ENCODE assay signal across 12 cellular contexts in the genomic region with DNA sequence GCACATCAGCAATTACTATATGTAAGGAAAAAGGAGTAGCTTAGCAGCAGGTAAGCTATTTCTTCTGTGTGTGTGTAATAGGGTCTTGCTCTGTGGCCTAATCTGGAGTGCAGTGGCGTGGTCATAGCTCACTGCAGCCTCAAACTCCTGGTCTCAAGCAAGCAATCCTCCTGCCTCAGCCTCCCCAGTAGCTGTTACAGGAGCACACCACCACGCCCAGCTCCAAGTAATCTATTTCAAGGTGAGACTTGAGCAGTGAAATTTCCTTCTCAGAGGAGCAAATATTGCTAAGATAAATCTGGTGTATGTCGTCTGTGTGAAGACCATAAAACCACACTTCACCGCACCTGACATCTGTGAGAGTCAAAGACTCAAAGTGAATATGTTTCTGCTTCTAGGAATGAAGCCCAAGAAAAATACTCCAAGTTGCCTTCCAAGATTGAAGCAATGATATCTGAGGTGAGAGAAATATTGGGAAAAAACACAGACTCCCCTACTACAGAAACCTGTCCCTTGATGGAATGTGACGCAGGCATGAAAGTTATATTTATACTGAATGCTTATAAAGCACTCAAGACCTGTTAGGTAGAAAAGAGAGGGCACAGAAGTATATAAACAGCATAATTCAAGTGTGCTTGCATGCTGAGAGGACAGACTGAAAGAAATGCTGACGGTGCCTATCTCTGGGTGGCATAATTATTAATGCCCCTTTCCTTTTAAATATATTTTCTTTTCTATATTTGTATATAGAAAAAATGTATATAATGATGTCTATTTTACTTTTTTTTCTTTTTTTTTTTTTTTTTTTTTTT. TPM values are rescaled to one million over a fixed set of nuclear protein-coding genes. Genes with fewer than 3 reads are reported as not detected.
A peak's percentile ranks its signal among the peaks of the same experiment; 100 is the strongest.
DNase-seq lines count a peak whose midpoint lies in the region; ATAC-seq, FAIRE-seq and TF ChIP-seq lines count a peak whose summit lies in the region.
"Had no signal": no experiment of that assay in that cellular context is flagged by ENCODE, and none has a peak within 500 bp of the region (broad histone marks: within the 10 kb centered on the region; RNA-seq: fewer than 3 reads in every experiment).

No MANE protein-coding gene starts in this region.

- H3K27ac ChIP-seq in Karpas-422 (ENCODE audit: low read length), result peak overlapping the region; percentile 96
- H3K27ac ChIP-seq in GM12878 (ENCODE audit: control insufficient read depth, insufficient read depth), result peak overlapping the region; percentile 86
- H3K27ac ChIP-seq in heart right ventricle, result peak overlapping the region in 1 of 10 donors; percentile 93
- H3K27ac ChIP-seq: RWPE1 had no signal

- H3K4me3 ChIP-seq in Karpas-422 (ENCODE audit: low read length) (peak overlapping the region; percentile 58), GM12878 (peak overlapping the region; percentile 76), heart right ventricle (peak overlapping the region in 1 of 10 donors; percentile 29)
- H3K4me3 ChIP-seq: lung had no signal

- peak overlapping the region; percentile 2 for H3K4me3 Mint-ChIP-seq in activated T-cell treated with anti-CD3 and anti-CD28 coated beads, Interleukin-2, amount 50 U/mL, for 24 hours
- H3K4me3 Mint-ChIP-seq in stimulated activated memory B cell treated with anti-CD40 and anti-IgM and Interleukin-4, amounts not matched to agents 10 μg/mL and 1 μg/mL and 100 μg/mL, for 72 hours, result peak overlapping the region; percentile 77

- ATAC-seq in GM12878 (peak; percentile 0), heart right ventricle (no peak)
- ATAC-seq in stimulated activated memory B cell treated with anti-CD40 and anti-IgM and Interleukin-4, amounts not matched to agents 10 μg/mL and 1 μg/mL and 100 μg/mL, for 72 hours, result no peak

- SMC1A ChIA-PET in GM12878 (lab: Charles Lee; ENCODE audit: uncharacterized antibody, unreplicated experiment), result interaction anchor here (0.5 to 16.7 kb wide), 31 partner anchors 9 to 315 kb away, joined by 3 to 397 read pairs (median 5); a partner anchor contains a TSS

- no peak for TF ChIP-seq EP300 in GM12878 (IDR thresholded peaks at IDR 0.05; ENCODE audit: borderline replicate concordance in 1 of 2, control insufficient read depth in 1 of 2, low read depth in 2 of 2, low read length in 2 of 2)

- CTCF ChIA-PET in GM12878 (lab: Yijun Ruan, JAX), result interaction anchor here (0.7 to 17.2 kb wide), 12 partner anchors 17 to 315 kb away, joined by 3 to 244 read pairs (median 4); a partner anchor contains a TSS

- H3K36me3 ChIP-seq in Karpas-422 (ENCODE audit: insufficient read depth, low read length) (no peaks in the 10 kb centered on the region), GM12878 (ENCODE audit: control insufficient read depth in 2 of 2, insufficient read depth in 2 of 2, low read length in 1 of 2) (no peaks in the 10 kb centered on the region; a peak in 1 of 4 replicates), heart right ventricle (no peaks in the 10 kb centered on the region)

- FAIRE-seq in GM12878 (lab: Jason Lieb, UNC), result no peak
- FAIRE-seq in urothelium cell line (lab: Jason Lieb, UNC), result no peak

- intact Hi-C loops in GM12878 (cut with micrococcal nuclease; ENCODE audit: unreplicated experiment) (loop anchor here (1.0 to 10.0 kb wide), 6 partner anchors 19 to 459 kb away; a partner anchor contains a TSS), heart right ventricle (cut with DNase I) (no loop called here)

- no peaks in the 10 kb centered on the region for H3K27me3 Mint-ChIP-seq in activated T-cell treated with anti-CD3 and anti-CD28 coated beads, Interleukin-2, amount 50 U/mL, for 24 hours
- no peaks in the 10 kb centered on the region for H3K27me3 Mint-ChIP-seq in stimulated activated memory B cell treated with anti-CD40 and anti-IgM and Interleukin-4, amounts not matched to agents 10 μg/mL and 1 μg/mL and 100 μg/mL, for 72 hours

- 18% methylated on average over 6 of the region's 6 CpGs for WGBS in GM12878 (ENCODE audit: insufficient coverage, insufficient replicate concordance, low lambda C conversion rate, missing lambda C conversion rate)
- 79 to 84% methylated on average over 6 of the region's 6 CpGs for WGBS in heart right ventricle, 2 donors

- no peaks in the 10 kb centered on the region for H4K20me1 ChIP-seq in Karpas-422 (ENCODE audit: insufficient read depth, low read depth, low read length)
- no peaks in the 10 kb centered on the region for H4K20me1 ChIP-seq in GM12878 (ENCODE audit: control insufficient read depth, insufficient read depth)

- H3K9ac ChIP-seq in Karpas-422 (ENCODE audit: low read length) (peak overlapping the region; percentile 66), GM12878 (ENCODE audit: control insufficient read depth, insufficient read depth, low read length) (peak overlapping the region; percentile 78)

- no peaks in the 10 kb centered on the region for H3K9me3 ChIP-seq in Karpas-422 (ENCODE audit: low read length)
- H3K9me3 ChIP-seq in GM12878 (replicated peaks; ENCODE audit: control insufficient read depth, insufficient read depth, low read length), result no peaks in the 10 kb centered on the region
- no peaks in the 10 kb centered on the region for H3K9me3 ChIP-seq in heart right ventricle

- no peak for TF ChIP-seq POLR2A in GM12878 (IDR thresholded peaks at IDR 0.05; ENCODE audit: low read depth, low read length)

- BruUV-seq in GM12878 (replicated peaks; lab: Mats Ljungman, UMichigan), result TSS peak; percentile 91

- H3K79me2 ChIP-seq in Karpas-422 (ENCODE audit: low read length) (no peaks in the 10 kb centered on the region), GM12878 (ENCODE audit: control insufficient read depth, insufficient read depth, low read length) (peaks cover 26% of the 10 kb centered on the region)

- DNase-seq in activated T-cell treated with anti-CD3 and anti-CD28 coated beads, Interleukin-2, amount 50 U/mL, for 24 hours, result no peak
- no peak for DNase-seq in activated T-cell treated with anti-CD3 and anti-CD28 coated beads, Interleukin-2, amount 50 U/mL, for 1 hour
- DNase-seq in Karpas-422 (peak; percentile 82), GM12878 (ENCODE audit: low read depth, low spot score) (no peak), urothelium cell line (ENCODE audit: low spot score) (no peak), heart right ventricle (no peak)
- no peak for DNase-seq in stimulated activated CD4-positive, alpha-beta T cell treated with anti-CD3 and anti-CD28 coated beads, Interleukin-4, amount 100 ng/mL, for 1 hour
- DNase-seq: ACHN, NCI-H1436 had no signal

- POLR2A ChIA-PET in GM12878 (lab: Charles Lee), result interaction anchor here (0.6 to 10.5 kb wide), 16 partner anchors 9 to 226 kb away, joined by 3 to 199 read pairs (median 4); a partner anchor contains a TSS

- RAD21 ChIA-PET in GM12878 (lab: Charles Lee; ENCODE audit: unreplicated experiment), result interaction anchor here (0.6 to 17.3 kb wide), 23 partner anchors 17 to 457 kb away, joined by 3 to 413 read pairs (median 6); a partner anchor contains a TSS

- peaks cover 61% of the 10 kb centered on the region for H3K4me1 Mint-ChIP-seq in activated T-cell treated with anti-CD3 and anti-CD28 coated beads, Interleukin-2, amount 50 U/mL, for 24 hours (ENCODE audit: low read depth)
- peaks cover 93% of the 10 kb centered on the region for H3K4me1 Mint-ChIP-seq in stimulated activated memory B cell treated with anti-CD40 and anti-IgM and Interleukin-4, amounts not matched to agents 10 μg/mL and 1 μg/mL and 100 μg/mL, for 72 hours

- no peaks in the 10 kb centered on the region for H3K9me2 ChIP-seq in Karpas-422 (replicated peaks; ENCODE audit: insufficient read depth, low read length)

- in situ Hi-C loops in GM12878 (cut with MboI), result loop anchor here (10.0 kb wide), 1 partner anchor 459 kb away; a partner anchor contains a TSS

- H3K27me3 ChIP-seq in Karpas-422 (ENCODE audit: low read length), result peaks cover 4% of the 10 kb centered on the region; the same call in 1 of the 2 replicates
- no peaks in the 10 kb centered on the region for H3K27me3 ChIP-seq in GM12878 (replicated peaks in 1 of 2; ENCODE audit: control insufficient read depth in 2 of 2, insufficient read depth in 2 of 2, low read length in 1 of 2)
- no peaks in the 10 kb centered on the region for H3K27me3 ChIP-seq in heart right ventricle

- H3K36me3 Mint-ChIP-seq in activated T-cell treated with anti-CD3 and anti-CD28 coated beads, Interleukin-2, amount 50 U/mL, for 24 hours (ENCODE audit: low read depth), result peaks cover 16% of the 10 kb centered on the region
- H3K36me3 Mint-ChIP-seq in stimulated activated memory B cell treated with anti-CD40 and anti-IgM and Interleukin-4, amounts not matched to agents 10 μg/mL and 1 μg/mL and 100 μg/mL, for 72 hours, result peaks cover 10% of the 10 kb centered on the region

- no peak for TF ChIP-seq RAD21 in GM12878 (IDR thresholded peaks at IDR 0.05; ENCODE audit: insufficient read depth, low read depth, low read length)

- peak overlapping the region; percentile 100 for H3K27ac Mint-ChIP-seq in activated T-cell treated with anti-CD3 and anti-CD28 coated beads, Interleukin-2, amount 50 U/mL, for 24 hours
- H3K27ac Mint-ChIP-seq in stimulated activated memory B cell treated with anti-CD40 and anti-IgM and Interleukin-4, amounts not matched to agents 10 μg/mL and 1 μg/mL and 100 μg/mL, for 72 hours, result peak overlapping the region; percentile 86

- H3K4me2 ChIP-seq in Karpas-422 (ENCODE audit: low read depth, low read length, poor library complexity, severe bottlenecking) (peak overlapping the region; percentile 74), GM12878 (ENCODE audit: control insufficient read depth, insufficient read depth) (peak overlapping the region; percentile 78)

- H3K4me1 ChIP-seq in Karpas-422 (ENCODE audit: low read length) (peaks cover 93% of the 10 kb centered on the region), GM12878 (ENCODE audit: control insufficient read depth, insufficient read depth, low read length) (peaks cover 84% of the 10 kb centered on the region), heart right ventricle (peaks cover 9 to 63% (median 35%) of the 10 kb centered on the region in 9 donors)

- no peaks in the 10 kb centered on the region for H3K9me3 Mint-ChIP-seq in activated T-cell treated with anti-CD3 and anti-CD28 coated beads, Interleukin-2, amount 50 U/mL, for 24 hours
- H3K9me3 Mint-ChIP-seq in stimulated activated memory B cell treated with anti-CD40 and anti-IgM and Interleukin-4, amounts not matched to agents 10 μg/mL and 1 μg/mL and 100 μg/mL, for 72 hours, result no peaks in the 10 kb centered on the region

- no peak overlapping the region for H2AFZ ChIP-seq in Karpas-422 (ENCODE audit: low read length)
- no peak overlapping the region for H2AFZ ChIP-seq in GM12878 (ENCODE audit: control insufficient read depth, low read depth, low read length)

- TF ChIP-seq CTCF in GM12878 (IDR thresholded peaks at IDR 0.05 in 2 of 3, conservative IDR thresholded peaks at IDR 0.05 in 1 of 3; ENCODE audit: control insufficient read depth in 2 of 3, extremely low read depth in 1 of 3, insufficient read depth in 1 of 3, low read depth in 3 of 3, low read length in 3 of 3) (no peak), heart right ventricle (IDR thresholded peaks at IDR 0.05) (no peak)

RNA-seq across cellular contexts. Expression of a gene that starts 2.5 kb away (rescaled TPM):
- total RNA-seq in Karpas-422 (2014; rRNA removed; shearing (Covaris generic); ENCODE audit: low replicate concordance), result 0.97 and 2.5 TPM in 2 replicates
- total RNA-seq in GM12878 (2013; cell fraction: nucleolus; rRNA removed), result 102 and 112 TPM in 2 replicates
- total RNA-seq in GM12878 (2014; rRNA removed) (31.4 and 31.5 TPM in 2 replicates), GM12878 (2014; rRNA removed; fragmentation: Illumina TruSeq; extraction: Trizol) (15.2 and 17.0 TPM in 2 replicates), GM12878 (2021) (20.7 and 21.0 TPM in 2 replicates), heart right ventricle (10 to 100 TPM in 1 of 10 donors, 1 to 10 TPM in 9; 1.5 to 17.6 (median 2.4) TPM)
- polyA plus RNA-seq in GM12878 (2011; ENCODE audit: low read depth), result 24.8 TPM
- polyA plus RNA-seq in GM12878 (2011; rRNA removed) (10.6 and 24.1 TPM in 2 replicates), GM12878 (2014; fragmentation: Illumina TruSeq; extraction: Trizol) (8.7 and 25.8 TPM in 2 replicates), GM12878 (2014; fragmentation: Nextera tagmentation; extraction: Ambion mirVana) (1 to 10 TPM; 3.2 to 5.3 TPM), GM12878 (2014; rRNA removed) (32.3 and 33.3 TPM in 2 replicates), GM12878 (2016; fragmentation: Nextera tagmentation; extraction: Ambion mirVana) (10 to 100 TPM; 23.6 to 29.5 TPM), heart right ventricle (1 to 10 TPM in 1 of 2 donors, under 1 TPM in 1; 0.88 to 3.9 TPM)
- polyA plus RNA-seq in GM12878 (2011; cell fraction: cytosol; rRNA removed), result 39.6 and 46.7 TPM in 2 replicates
- polyA plus RNA-seq in GM12878 (2011; cell fraction: nucleus; rRNA removed), result 17.9 and 23.7 TPM in 2 replicates
- polyA plus RNA-seq in GM12878 (2012), result 44.5 and 45.4 TPM in 2 replicates
- 19.2 and 29.2 TPM in 2 replicates for polyA minus RNA-seq in GM12878 (2011; rRNA and poly(A)+ RNA removed)
- polyA minus RNA-seq in GM12878 (2011; cell fraction: cytosol; rRNA and poly(A)+ RNA removed), result 4.7 and 6.8 TPM in 2 replicates
- polyA minus RNA-seq in GM12878 (2011; cell fraction: nucleus; rRNA and poly(A)+ RNA removed), result 4.2 and 6.7 TPM in 2 replicates

RNA-seq across cellular contexts. Expression of a gene that starts 38.3 kb away (rescaled TPM):
- total RNA-seq in Karpas-422 (2014; rRNA removed; shearing (Covaris generic); ENCODE audit: low replicate concordance), result not detected in 2 replicates
- 0.27 TPM in 1 of 2 replicates, not detected in the other for total RNA-seq in GM12878 (2013; cell fraction: nucleolus; rRNA removed)
- total RNA-seq in GM12878 (2014; rRNA removed), result 0.05 and 0.11 TPM in 2 replicates
- not detected in 2 replicates for total RNA-seq in GM12878 (2014; rRNA removed; fragmentation: Illumina TruSeq; extraction: Trizol)
- total RNA-seq in GM12878 (2021), result 0.44 TPM in 1 of 2 replicates, not detected in the other
- polyA plus RNA-seq in GM12878 (2011; ENCODE audit: low read depth), result 0.22 TPM
- polyA plus RNA-seq in GM12878 (2011; rRNA removed), result 0.23 and 0.29 TPM in 2 replicates
- polyA plus RNA-seq in GM12878 (2011; cell fraction: cytosol; rRNA removed), result 0.19 and 0.35 TPM in 2 replicates
- polyA plus RNA-seq in GM12878 (2011; cell fraction: nucleus; rRNA removed), result 0.59 and 0.67 TPM in 2 replicates
- 0.12 and 0.53 TPM in 2 replicates for polyA plus RNA-seq in GM12878 (2012)
- not detected in 2 replicates for polyA plus RNA-seq in GM12878 (2014; fragmentation: Illumina TruSeq; extraction: Trizol)
- not detected for polyA plus RNA-seq in GM12878 (2014; fragmentation: Nextera tagmentation; extraction: Ambion mirVana)
- polyA plus RNA-seq in GM12878 (2014; rRNA removed), result 0.08 TPM in 1 of 2 replicates, not detected in the other
- under 1 TPM; 0.15 to 0.19 TPM for polyA plus RNA-seq in GM12878 (2016; fragmentation: Nextera tagmentation; extraction: Ambion mirVana)
- polyA minus RNA-seq in GM12878 (2011; rRNA and poly(A)+ RNA removed), result 0.41 and 0.51 TPM in 2 replicates
- not detected in 2 replicates for polyA minus RNA-seq in GM12878 (2011; cell fraction: cytosol; rRNA and poly(A)+ RNA removed)
- polyA minus RNA-seq in GM12878 (2011; cell fraction: nucleus; rRNA and poly(A)+ RNA removed), result 0.12 and 0.48 TPM in 2 replicates
- total RNA-seq in heart right ventricle, result 1 to 10 TPM in 8 of 10 donors, under 1 TPM in 2; 0.57 to 6.9 (median 2.0) TPM
- 1 to 10 TPM; 1.0 to 2.2 TPM for polyA plus RNA-seq in heart right ventricle
